Comparison of ENCODE assay signal across 9 cellular contexts in the genomic region with DNA sequence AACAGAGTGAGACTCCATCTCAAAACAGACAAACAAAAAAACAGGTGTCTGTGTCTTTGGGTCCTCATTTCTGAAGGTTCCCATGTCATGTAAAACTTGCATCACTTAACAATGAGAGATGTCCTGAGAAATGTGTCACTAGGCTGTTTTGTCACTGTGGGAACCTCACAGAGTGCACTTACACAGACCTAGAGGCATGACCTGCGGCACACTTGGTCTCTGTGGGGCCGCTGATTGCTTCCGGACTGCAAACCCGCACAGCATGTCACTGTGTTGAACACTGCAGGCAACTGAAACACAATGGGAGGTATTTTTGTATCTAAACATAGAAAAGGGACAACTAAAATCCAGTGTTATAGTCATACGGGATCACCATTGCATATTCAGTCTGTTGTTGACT. TPM values are rescaled to one million over a fixed set of nuclear protein-coding genes. Genes with fewer than 3 reads are reported as not detected.
DNase-seq lines count a peak whose midpoint lies in the region; ATAC-seq and TF ChIP-seq lines count a peak whose summit lies in the region.
"Had no signal": no experiment of that assay in that cellular context is flagged by ENCODE, and none has a peak within 500 bp of the region (broad histone marks: within the 10 kb centered on the region; RNA-seq: fewer than 3 reads in every experiment).

No MANE protein-coding gene starts in this region.

- peaks cover 14 to 64% (median 61%) of the 10 kb centered on the region in 10 experiments for H3K4me1 ChIP-seq in BLaER1 treated with 17β-estradiol and CSF1 and Interleukin-3, amounts not matched to agents 10 nM and 100 nM
- peaks cover 0 to 8% of the 10 kb centered on the region in 2 donors for H3K4me1 ChIP-seq in adrenal gland (replicated peaks in 1 of 2)

- DNase-seq in brain microvascular endothelial cell (peak; percentile 14), dorsolateral prefrontal cortex (no peak), adrenal gland (no peak), SHP77 (lab: John Stamatoyannopoulos, UW) (no peak), SK-N-DZ (ENCODE audit: low spot score) (no peak)

- H3K36me3 ChIP-seq in BLaER1 treated with 17β-estradiol and CSF1 and Interleukin-3, amounts not matched to agents 10 nM and 100 nM: no peaks in the 10 kb centered on the region
- H3K36me3 ChIP-seq in brain microvascular endothelial cell (replicated peaks): no peaks in the 10 kb centered on the region
- no peaks in the 10 kb centered on the region for H3K36me3 ChIP-seq in adrenal gland (replicated peaks in 1 of 2)

- peak overlapping the region in 9 of 10 experiments; percentile 31 to 58 (median 47); a peak in 15 of 20 replicates for H3K4me3 ChIP-seq in BLaER1 treated with 17β-estradiol and CSF1 and Interleukin-3, amounts not matched to agents 10 nM and 100 nM
- H3K4me3 ChIP-seq in brain microvascular endothelial cell (ENCODE audit: low read depth, low read length) (no peak overlapping the region), dorsolateral prefrontal cortex (peak overlapping the region in 3 of 59 donors; percentile 40 to 55 (median 55)), adrenal gland (no peak overlapping the region)
- H3K4me3 ChIP-seq: lung had no signal

- peaks cover 45 to 69% (median 62%) of the 10 kb centered on the region in 11 experiments for H3K27me3 ChIP-seq in BLaER1 treated with 17β-estradiol and CSF1 and Interleukin-3, amounts not matched to agents 10 nM and 100 nM
- no peaks in the 10 kb centered on the region for H3K27me3 ChIP-seq in brain microvascular endothelial cell (replicated peaks)
- peaks cover 0 to 8% (median 0%) of the 10 kb centered on the region in 45 donors for H3K27me3 ChIP-seq in dorsolateral prefrontal cortex
- peaks cover 8% of the 10 kb centered on the region for H3K27me3 ChIP-seq in adrenal gland

- H4K20me1 ChIP-seq in BLaER1 treated with 17β-estradiol and CSF1 and Interleukin-3, amounts not matched to agents 10 nM and 100 nM: peaks cover 0 to 31% (median 19%) of the 10 kb centered on the region in 11 experiments; a peak in 10 of 22 replicates

- in situ Hi-C loops in brain microvascular endothelial cell (cut with HindIII; ENCODE audit: low pct_ligation_motif_present, low sequenced_read_pairs): no loop called here

- ATAC-seq in GM18907 (IDR thresholded peaks at IDR 0.05; ENCODE audit: unreplicated experiment): peak; percentile 56
- peak; percentile 50 for ATAC-seq in HG03457 (IDR thresholded peaks at IDR 0.05; ENCODE audit: unreplicated experiment)

- peak overlapping the region; percentile 73 to 95 (median 82) for H3K4me2 ChIP-seq in BLaER1 treated with 17β-estradiol and CSF1 and Interleukin-3, amounts not matched to agents 10 nM and 100 nM

- intact Hi-C loops in dorsolateral prefrontal cortex (cut with DNase I): loop anchor here (5.0 to 10.0 kb wide), 3 partner anchors 87 to 295 kb away; no protein-coding TSS in a partner anchor
- intact Hi-C loops in adrenal gland (cut with DNase I): loop anchor here in 1 of 2 donors (5.0 kb wide), 1 partner anchor 295 kb away; no protein-coding TSS in a partner anchor

- no peak for TF ChIP-seq POLR2A in adrenal gland (IDR thresholded peaks at IDR 0.05)

- H3K9me3 ChIP-seq in BLaER1 treated with 17β-estradiol and CSF1 and Interleukin-3, amounts not matched to agents 10 nM and 100 nM (replicated peaks in 1 of 11): peaks cover 0 to 3% (median 0%) of the 10 kb centered on the region in 11 experiments; a peak in 3 of 22 replicates
- no peaks in the 10 kb centered on the region for H3K9me3 ChIP-seq in adrenal gland (replicated peaks in 1 of 3)

- no peak overlapping the region for H3K27ac ChIP-seq in BLaER1 treated with 17β-estradiol and CSF1 and Interleukin-3, amounts not matched to agents 10 nM and 100 nM
- H3K27ac ChIP-seq in brain microvascular endothelial cell: no peak overlapping the region
- H3K27ac ChIP-seq in dorsolateral prefrontal cortex: peak overlapping the region in 8 of 59 donors; percentile 4 to 62 (median 36)
- H3K27ac ChIP-seq in adrenal gland: no peak overlapping the region

- peak overlapping the region in 3 of 11 experiments; percentile 10 to 50 (median 16); a peak in 2 of 22 replicates for H3K9ac ChIP-seq in BLaER1 treated with 17β-estradiol and CSF1 and Interleukin-3, amounts not matched to agents 10 nM and 100 nM

- WGBS in adrenal gland, 4 donors: 70 to 80% (median 75%) methylated on average over 4 to 5 of the region's 5 CpGs

- TF ChIP-seq CTCF in brain microvascular endothelial cell (IDR thresholded peaks at IDR 0.05; ENCODE audit: low read depth, low read length, missing control alignments) (no peak), dorsolateral prefrontal cortex (IDR thresholded peaks at IDR 0.05 in 54 of 56, conservative IDR thresholded peaks at IDR 0.05 in 2 of 56; ENCODE audit: low read depth in 1 of 56, partially characterized antibody in 56 of 56) (no peak), adrenal gland (IDR thresholded peaks at IDR 0.05) (no peak)

RNA-seq across cellular contexts. Expression of a gene that starts 42.3 kb away (rescaled TPM):
- total RNA-seq in dorsolateral prefrontal cortex (10 to 100 TPM; 23.4 to 51.6 (median 36.0) TPM), adrenal gland (10 to 100 TPM; 12.9 to 24.0 (median 20.5) TPM)
- 10 to 100 TPM in 2 of 3 donors, 1 to 10 TPM in 1; 8.8 to 23.3 (median 14.0) TPM for polyA plus RNA-seq in adrenal gland
- polyA plus RNA-seq in SK-N-DZ (2014; cell fraction: cytosol; rRNA removed): 48.3 and 55.4 TPM in 2 replicates
- polyA plus RNA-seq in SK-N-DZ (2014; cell fraction: nucleus; rRNA removed): 37.6 and 47.4 TPM in 2 replicates

Comparison
In these comparisons a context has a peak if more than half of its experiments do, and no peak if none do; other contexts are left out.
1. H3K4me3 ChIP-seq: peak in BLaER1 treated with 17β-estradiol and CSF1 and Interleukin-3, amounts not matched to agents 10 nM and 100 nM (9 of 10); none in brain microvascular endothelial cell (single experiment) and adrenal gland (0 of 4).